Comparison of ENCODE assay signal across 21 cellular contexts in the genomic region with DNA sequence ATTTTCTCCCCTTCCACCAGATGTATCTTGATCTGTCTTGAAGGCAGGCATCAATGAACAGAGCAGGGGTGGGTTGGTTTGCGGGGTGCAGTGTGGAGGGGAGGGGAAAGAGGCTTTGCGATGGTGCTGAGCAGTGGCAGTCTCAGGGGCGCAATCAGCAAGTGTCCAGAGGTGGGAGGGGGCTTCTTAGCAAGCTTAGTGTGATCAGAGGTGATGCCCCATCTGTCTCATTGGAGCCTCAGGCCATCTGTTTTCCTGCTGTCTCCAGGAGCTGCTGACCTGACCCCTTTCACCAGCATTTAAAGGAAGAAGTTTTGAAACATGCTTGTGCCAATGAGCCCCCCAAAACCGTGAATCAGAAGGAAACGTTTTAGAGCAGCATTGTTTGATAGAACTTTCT.
DNase-seq lines count a peak whose midpoint lies in the region; ATAC-seq, FAIRE-seq and TF ChIP-seq lines count a peak whose summit lies in the region.
"Had no signal": no experiment of that assay in that cellular context is flagged by ENCODE, and none has a peak within 500 bp of the region (broad histone marks: within the 10 kb centered on the region; RNA-seq: fewer than 3 reads in every experiment).

No MANE protein-coding gene starts in this region.

- ATAC-seq in heart left ventricle, result no peak
- ATAC-seq: A549; CD8-positive, alpha-beta T cell had no signal

- no peaks in the 10 kb centered on the region for H4K20me1 ChIP-seq in Karpas-422 (ENCODE audit: insufficient read depth, low read depth, low read length)
- H4K20me1 ChIP-seq: BLaER1 treated with 17β-estradiol and CSF1 and Interleukin-3, amounts not matched to agents 10 nM and 100 nM had no signal

- intact Hi-C loops in heart left ventricle (cut with DNase I), result no loop called here

- H3K4me3 ChIP-seq in heart left ventricle (no peak overlapping the region), Karpas-422 (ENCODE audit: low read length) (no peak overlapping the region)
- H3K4me3 ChIP-seq: A549; BLaER1 treated with 17β-estradiol and CSF1 and Interleukin-3, amounts not matched to agents 10 nM and 100 nM had no signal

- no peak for TF ChIP-seq POLR2A in heart left ventricle (IDR thresholded peaks at IDR 0.05)

- 44 to 62% (median 53%) methylated on average over 5 of the region's 5 CpGs for WGBS in heart left ventricle, 4 donors

- H3K27me3 Mint-ChIP-seq in glutamatergic neuron (ENCODE audit: unreplicated experiment), result peaks cover 14% of the 10 kb centered on the region

- no peaks in the 10 kb centered on the region for H3K9me2 ChIP-seq in Karpas-422 (replicated peaks; ENCODE audit: insufficient read depth, low read length)

- TF ChIP-seq CTCF in D721Med (IDR thresholded peaks at IDR 0.05; ENCODE audit: insufficient read depth, missing control alignments) (no peak), glutamatergic neuron (IDR thresholded peaks at IDR 0.05; ENCODE audit: partially characterized antibody, unreplicated experiment) (no peak), heart left ventricle (IDR thresholded peaks at IDR 0.05) (no peak)

- no peak overlapping the region for H3K9ac ChIP-seq in Karpas-422 (ENCODE audit: low read length)
- H3K9ac ChIP-seq: BLaER1 treated with 17β-estradiol and CSF1 and Interleukin-3, amounts not matched to agents 10 nM and 100 nM had no signal

- FAIRE-seq in D721Med (lab: Jason Lieb, UNC), result peak; percentile 16
- FAIRE-seq: A549, G401.6, GM12891 had no signal

- H3K27ac Mint-ChIP-seq in glutamatergic neuron (ENCODE audit: unreplicated experiment), result peak overlapping the region; percentile 95
- H3K27ac Mint-ChIP-seq: B cell; CD4-positive, alpha-beta T cell; CD8-positive, alpha-beta T cell had no signal

- H3K27ac ChIP-seq in heart left ventricle (no peak overlapping the region), Karpas-422 (ENCODE audit: low read length) (no peak overlapping the region)
- H3K27ac ChIP-seq: 22Rv1; A549; BLaER1 treated with 17β-estradiol and CSF1 and Interleukin-3, amounts not matched to agents 10 nM and 100 nM; C4-2B had no signal

- no peak overlapping the region for H2AFZ ChIP-seq in Karpas-422 (ENCODE audit: low read length)

- H3K27me3 ChIP-seq in heart left ventricle, result peaks cover 0 to 18% (median 2%) of the 10 kb centered on the region in 9 donors
- H3K27me3 ChIP-seq in Karpas-422 (ENCODE audit: low read length), result no peaks in the 10 kb centered on the region
- H3K27me3 ChIP-seq: BLaER1 treated with 17β-estradiol and CSF1 and Interleukin-3, amounts not matched to agents 10 nM and 100 nM had no signal

- peaks cover 20% of the 10 kb centered on the region for H3K9me3 Mint-ChIP-seq in glutamatergic neuron (ENCODE audit: unreplicated experiment)

- H3K4me2 ChIP-seq in Karpas-422 (ENCODE audit: low read depth, low read length, poor library complexity, severe bottlenecking), result no peak overlapping the region
- H3K4me2 ChIP-seq: A549; BLaER1 treated with 17β-estradiol and CSF1 and Interleukin-3, amounts not matched to agents 10 nM and 100 nM had no signal

- peaks cover 0 to 37% (median 3%) of the 10 kb centered on the region in 12 donors for H3K9me3 ChIP-seq in heart left ventricle
- no peaks in the 10 kb centered on the region for H3K9me3 ChIP-seq in Karpas-422 (ENCODE audit: low read length)

- H3K36me3 Mint-ChIP-seq in glutamatergic neuron (ENCODE audit: unreplicated experiment), result peaks cover 12% of the 10 kb centered on the region
- H3K36me3 Mint-ChIP-seq: CD8-positive, alpha-beta T cell had no signal

- no peak overlapping the region for H3K4me3 Mint-ChIP-seq in glutamatergic neuron (ENCODE audit: unreplicated experiment)
- H3K4me3 Mint-ChIP-seq: B cell; CD4-positive, alpha-beta T cell; CD8-positive, alpha-beta T cell had no signal

- peaks cover 37% of the 10 kb centered on the region for H3K4me1 Mint-ChIP-seq in glutamatergic neuron (ENCODE audit: low read depth, unreplicated experiment)
- H3K4me1 Mint-ChIP-seq: B cell had no signal

- DNase-seq in DMS 273 (lab: John Stamatoyannopoulos, UW; ENCODE audit: unreplicated experiment) (peak; percentile 11), DMS 273 treated with DMSO at 0.1 percent for 48 hours (lab: John Stamatoyannopoulos, UW) (no peak), D721Med (ENCODE audit: insufficient read length, low spot score) (peak; percentile 32), NCI-H82 treated with DMSO at 0.1 percent for 48 hours (lab: John Stamatoyannopoulos, UW; ENCODE audit: unreplicated experiment) (peak; percentile 78), glutamatergic neuron (peak; percentile 51), NCI-H446 treated with DMSO at 0.1 percent for 48 hours (lab: John Stamatoyannopoulos, UW) (no peak), heart left ventricle (no peak), Karpas-422 (no peak)
- DNase-seq: AML-193; CD4-positive, alpha-beta T cell; CD8-positive, alpha-beta T cell; COR-L47; DMS79 treated with DMSO at 0.1 percent for 48 hours; GF-D8 had no signal

- H3K4me1 ChIP-seq in heart left ventricle (no peaks in the 10 kb centered on the region), Karpas-422 (ENCODE audit: low read length) (no peaks in the 10 kb centered on the region)
- H3K4me1 ChIP-seq: A549; BLaER1 treated with 17β-estradiol and CSF1 and Interleukin-3, amounts not matched to agents 10 nM and 100 nM had no signal

- no peaks in the 10 kb centered on the region for H3K79me2 ChIP-seq in Karpas-422 (ENCODE audit: low read length)

- no peaks in the 10 kb centered on the region for H3K36me3 ChIP-seq in heart left ventricle
- H3K36me3 ChIP-seq in Karpas-422 (ENCODE audit: insufficient read depth, low read length), result no peaks in the 10 kb centered on the region
- H3K36me3 ChIP-seq: BLaER1 treated with 17β-estradiol and CSF1 and Interleukin-3, amounts not matched to agents 10 nM and 100 nM had no signal

Comparison
In these comparisons a context has a peak if more than half of its experiments do, and no peak if none do; other contexts are left out.
1. DNase-seq: peak in DMS 273 (single experiment), D721Med (single experiment), NCI-H82 treated with DMSO at 0.1 percent for 48 hours (single experiment) and glutamatergic neuron (single experiment); none in DMS 273 treated with DMSO at 0.1 percent for 48 hours (single experiment), NCI-H446 treated with DMSO at 0.1 percent for 48 hours (single experiment), heart left ventricle (0 of 5) and Karpas-422 (single experiment).